ENCODE assay signal across 1 cellular context in the genomic region with DNA sequence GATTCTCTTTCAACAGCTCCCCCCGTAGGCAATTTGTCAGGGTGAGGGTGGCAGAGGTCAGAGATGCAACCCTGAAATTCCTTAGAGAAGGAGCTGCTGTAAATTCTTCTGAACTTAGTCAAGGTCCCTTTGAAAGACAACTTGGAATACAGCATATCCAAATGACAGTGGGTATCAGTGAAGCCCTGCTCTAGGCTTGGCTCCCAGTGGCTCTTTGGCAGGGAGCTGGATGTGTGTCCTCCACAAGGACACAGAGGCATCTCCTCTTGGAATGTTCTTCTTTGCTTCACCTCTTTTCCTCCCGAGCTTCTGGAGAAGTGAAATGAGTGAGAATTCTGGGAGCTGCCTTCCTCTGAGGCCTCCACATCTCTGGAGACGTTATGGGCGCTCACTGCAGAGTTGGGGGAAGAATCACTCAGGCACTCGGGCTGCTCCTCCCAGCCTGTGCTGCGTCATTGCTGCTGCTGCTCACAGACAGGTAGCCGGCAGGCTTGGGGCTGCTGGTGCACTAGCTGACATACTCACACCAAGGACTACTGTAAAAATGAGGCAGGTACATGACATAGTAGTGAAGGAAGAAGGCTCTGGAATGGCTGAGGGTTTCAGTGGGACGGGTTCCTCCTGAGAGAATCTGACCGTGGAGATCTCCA.
TF ChIP-seq lines count a peak whose summit lies in the region.

No MANE protein-coding gene starts in this region.

TF ChIP-seq in HepG2, 621 proteins besides CTCF, POLR2A, EP300 and RAD21:
- TF ChIP-seq ZBTB1 (CRISPR knock-in tag; IDR thresholded peaks at IDR 0.05; ENCODE audit: borderline replicate concordance): no peak
